ENCODE assay signal across 7 cellular contexts in genomic region chr17:46256369-46256768, GRCh38. TPM values are rescaled to one million over a fixed set of nuclear protein-coding genes. Genes with fewer than 3 reads are reported as not detected.
DNase-seq lines count a peak whose midpoint lies in the region; ATAC-seq, FAIRE-seq and TF ChIP-seq lines count a peak whose summit lies in the region.
"Not testable (repeated sequence)": the region's sequence is repeated elsewhere in the genome, so short reads cannot be mapped to it uniquely, and the experiment has no call there.

No MANE protein-coding gene starts in this region.

- H3K36me3 ChIP-seq in bronchial epithelial cell (ENCODE audit: control insufficient read depth, insufficient read depth, low read length): not testable (repeated sequence)

- H3K4me1 Mint-ChIP-seq in activated T-cell treated with anti-CD3 and anti-CD28 coated beads, Interleukin-2, amount 50 U/mL, for 72 hours (ENCODE audit: low read depth): not testable (repeated sequence)
- peaks cover 11% of the 10 kb centered on the region for H3K4me1 Mint-ChIP-seq in stimulated activated effector memory CD8-positive, alpha-beta T cell treated with anti-CD3 and anti-CD28 coated beads, Interleukin-12 subunit alpha, Interleukin-12 subunit beta, amount 100 ng/mL, for 72 hours

- H3K4me3 Mint-ChIP-seq in activated T-cell treated with anti-CD3 and anti-CD28 coated beads, Interleukin-2, amount 50 U/mL, for 72 hours; stimulated activated effector memory CD8-positive, alpha-beta T cell treated with anti-CD3 and anti-CD28 coated beads, Interleukin-12 subunit alpha, Interleukin-12 subunit beta, amount 100 ng/mL, for 72 hours: not testable (repeated sequence)

- not testable (repeated sequence) for H3K4me3 ChIP-seq in bronchial epithelial cell (ENCODE audit: low read depth, low read length); epithelial cell of esophagus (ENCODE audit: low read length)

- H3K9me3 Mint-ChIP-seq in activated T-cell treated with anti-CD3 and anti-CD28 coated beads, Interleukin-2, amount 50 U/mL, for 72 hours; activated naive CD4-positive, alpha-beta T cell treated with anti-CD3 and anti-CD28 coated beads, Interleukin-2, amount 50 U/mL, for 72 hours; stimulated activated effector memory CD8-positive, alpha-beta T cell treated with anti-CD3 and anti-CD28 coated beads, Interleukin-12 subunit alpha, Interleukin-12 subunit beta, amount 100 ng/mL, for 72 hours: not testable (repeated sequence)

- not testable (repeated sequence) for DNase-seq in activated T-cell treated with anti-CD3 and anti-CD28 coated beads, Interleukin-2, amount 50 U/mL, for 72 hours; activated naive CD4-positive, alpha-beta T cell treated with anti-CD3 and anti-CD28 coated beads, Interleukin-2, amount 50 U/mL, for 72 hours (ENCODE audit: low spot score in 2 of 2); stimulated activated effector memory CD8-positive, alpha-beta T cell treated with anti-CD3 and anti-CD28 coated beads, Interleukin-12 subunit alpha, Interleukin-12 subunit beta, amount 100 ng/mL, for 72 hours (ENCODE audit: low spot score in 2 of 2)
- DNase-seq in bronchial epithelial cell (ENCODE audit: low read depth) (peak; percentile 22), epithelial cell of esophagus (ENCODE audit: low read depth) (peak; percentile 32), islet precursor cell (peak; percentile 15)

- peak; percentile 43 to 61 for ATAC-seq in activated CD4-positive, CD25-positive, alpha-beta regulatory T cell treated with anti-CD3 and anti-CD28 coated beads, Interleukin-2, amount 50 U/mL, for 24 hours
- peak; percentile 15 to 52 for ATAC-seq in activated T-cell treated with anti-CD3 and anti-CD28 coated beads, Interleukin-2, amount 50 U/mL, for 72 hours (replicated peaks in 1 of 2)
- peak; percentile 22 to 50 for ATAC-seq in activated naive CD4-positive, alpha-beta T cell treated with anti-CD3 and anti-CD28 coated beads, Interleukin-2, amount 50 U/mL, for 72 hours
- peak; percentile 66 for ATAC-seq in stimulated activated effector memory CD8-positive, alpha-beta T cell treated with anti-CD3 and anti-CD28 coated beads, Interleukin-12 subunit alpha, Interleukin-12 subunit beta, amount 100 ng/mL, for 72 hours

- not testable (repeated sequence) for TF ChIP-seq CTCF in bronchial epithelial cell (IDR thresholded peaks at IDR 0.05; ENCODE audit: insufficient read depth, low read length, severe bottlenecking); epithelial cell of esophagus (IDR thresholded peaks at IDR 0.05; ENCODE audit: insufficient read depth, low read depth, low read length, missing control alignments)

- H3K27me3 Mint-ChIP-seq in activated T-cell treated with anti-CD3 and anti-CD28 coated beads, Interleukin-2, amount 50 U/mL, for 72 hours (ENCODE audit: low read depth): peaks cover 11% of the 10 kb centered on the region

- not testable (repeated sequence) for H3K27me3 ChIP-seq in bronchial epithelial cell (ENCODE audit: control insufficient read depth, insufficient read depth, low read length)

- not testable (repeated sequence) for H3K36me3 Mint-ChIP-seq in activated T-cell treated with anti-CD3 and anti-CD28 coated beads, Interleukin-2, amount 50 U/mL, for 72 hours (ENCODE audit: insufficient read depth in 2 of 2); activated naive CD4-positive, alpha-beta T cell treated with anti-CD3 and anti-CD28 coated beads, Interleukin-2, amount 50 U/mL, for 72 hours; stimulated activated effector memory CD8-positive, alpha-beta T cell treated with anti-CD3 and anti-CD28 coated beads, Interleukin-12 subunit alpha, Interleukin-12 subunit beta, amount 100 ng/mL, for 72 hours

- not testable (repeated sequence) for FAIRE-seq in bronchial epithelial cell (lab: Jason Lieb, UNC)

- H3K27ac Mint-ChIP-seq in activated T-cell treated with anti-CD3 and anti-CD28 coated beads, Interleukin-2, amount 50 U/mL, for 72 hours; activated naive CD4-positive, alpha-beta T cell treated with anti-CD3 and anti-CD28 coated beads, Interleukin-2, amount 50 U/mL, for 72 hours; stimulated activated effector memory CD8-positive, alpha-beta T cell treated with anti-CD3 and anti-CD28 coated beads, Interleukin-12 subunit alpha, Interleukin-12 subunit beta, amount 100 ng/mL, for 72 hours: not testable (repeated sequence)

RNA-seq across cellular contexts. Expression of gene LRRC37A, which starts 38.6 kb away (rescaled TPM):
- total RNA-seq in activated T-cell treated with anti-CD3 and anti-CD28 coated beads, Interleukin-2, amount 50 U/mL, for 72 hours: 1 to 10 TPM; 1.5 to 9.2 TPM
- total RNA-seq in activated naive CD4-positive, alpha-beta T cell treated with anti-CD3 and anti-CD28 coated beads, Interleukin-2, amount 50 U/mL, for 72 hours: 1 to 10 TPM; 2.3 to 3.6 TPM
- 1.8 and 1.9 TPM in 2 replicates for total RNA-seq in bronchial epithelial cell
